25 cellular contexts compared by ENCODE assay signal in the genomic region with DNA sequence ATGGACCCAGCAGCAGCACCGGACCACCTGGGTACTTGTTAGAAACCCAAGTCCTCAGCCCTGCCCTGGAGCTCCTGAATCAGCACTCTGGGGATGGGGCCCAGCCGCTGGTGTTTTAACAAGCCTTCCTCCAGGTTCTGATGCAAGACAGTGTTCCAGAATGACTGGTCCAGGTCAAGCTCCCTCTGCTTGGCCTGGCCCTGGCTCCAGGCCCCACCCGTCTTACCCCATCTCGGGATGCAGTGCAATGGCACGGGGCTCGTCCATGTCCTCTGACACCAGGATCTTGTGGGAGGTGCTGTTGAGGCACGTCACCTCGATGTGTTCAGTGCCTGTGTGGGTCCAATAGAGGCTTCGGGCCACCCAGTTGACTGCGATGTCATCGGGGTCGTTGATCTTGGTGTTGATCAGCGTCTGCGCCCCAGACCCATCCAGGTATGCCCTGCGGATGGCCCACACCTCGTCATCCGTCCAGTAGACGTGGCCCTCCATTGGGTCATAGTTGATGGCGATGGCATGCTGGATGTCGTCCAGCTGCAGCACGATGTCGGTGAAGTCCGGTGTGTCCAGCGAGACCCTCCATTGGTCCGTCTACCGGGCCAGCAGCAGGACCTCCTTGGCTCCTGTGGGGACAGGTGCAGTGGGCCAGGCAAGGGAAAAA.
DNase-seq lines count a peak whose midpoint lies in the region; ATAC-seq, FAIRE-seq and TF ChIP-seq lines count a peak whose summit lies in the region.
"Had no signal": no experiment of that assay in that cellular context is flagged by ENCODE, and none has a peak within 500 bp of the region (broad histone marks: within the 10 kb centered on the region; RNA-seq: fewer than 3 reads in every experiment).

No MANE protein-coding gene starts in this region.

- POLR2A ChIA-PET in activated naive CD8-positive, alpha-beta T cell treated with anti-CD3 and anti-CD28 coated beads, Interleukin-2, amount 10 ng/mL, durations not matched to agents 7 days and 5 days (lab: Charles Lee): no interaction called here
- POLR2A ChIA-PET in PC-9 (lab: Charles Lee; ENCODE audit: unreplicated experiment): no interaction called here

- no peaks in the 10 kb centered on the region for H3K36me3 Mint-ChIP-seq in activated naive CD8-positive, alpha-beta T cell treated with anti-CD3 and anti-CD28 coated beads, Interleukin-2, amount 10 ng/mL, durations not matched to agents 7 days and 5 days
- peaks cover 8% of the 10 kb centered on the region for H3K36me3 Mint-ChIP-seq in activated naive CD8-positive, alpha-beta T cell treated with anti-CD3 and anti-CD28 coated beads, Interleukin-2, amount 50 U/mL, for 24 hours (ENCODE audit: low read depth)
- peaks cover 5% of the 10 kb centered on the region for H3K36me3 Mint-ChIP-seq in chondrocyte (ENCODE audit: low read depth)

- H3K36me3 ChIP-seq in osteoblast (ENCODE audit: insufficient read depth, low read length) (peaks cover 3% of the 10 kb centered on the region), PC-9 (ENCODE audit: low read depth) (no peaks in the 10 kb centered on the region)

- no peak overlapping the region for H3K27ac ChIP-seq in osteoblast (ENCODE audit: low read depth, low read length)
- H3K27ac ChIP-seq in PC-9: no peak overlapping the region

- intact Hi-C loops in PC-9 (cut with micrococcal nuclease; ENCODE audit: unreplicated experiment): loop anchor here (10.0 kb wide), 1 partner anchor 125 kb away; no protein-coding TSS in a partner anchor

- peak; percentile 23 for DNase-seq in activated naive CD8-positive, alpha-beta T cell treated with anti-CD3 and anti-CD28 coated beads, Interleukin-2, amount 10 ng/mL, durations not matched to agents 7 days and 5 days
- DNase-seq in activated naive CD8-positive, alpha-beta T cell treated with anti-CD3 and anti-CD28 coated beads, Interleukin-2, amount 50 U/mL, for 24 hours: no peak
- DNase-seq in chondrocyte (ENCODE audit: low spot score) (peak; percentile 82), osteoblast (ENCODE audit: insufficient read length, low spot score, missing footprints) (peak; percentile 38), urothelium cell line (ENCODE audit: low spot score) (no peak), PC-9 (no peak)
- DNase-seq: BE2C; Caco-2; DMS 273 treated with DMSO at 0.1 percent for 48 hours; DMS79 treated with DMSO at 0.1 percent for 48 hours; HCEC 1CT; MV-4-11; NCI-H1105 treated with DMSO at 0.1 percent for 48 hours; NCI-H2029 treated with DMSO at 0.1 percent for 48 hours; NCI-H226; NCI-H510A treated with DMSO at 0.1 percent for 48 hours; NCI-H774; NK-92 treated with Interleukin-12 subunit alpha and Interleukin-12 subunit beta, amount 100 ng/mL, for 24 hours had no signal

- CTCF ChIA-PET in PC-9 (lab: Charles Lee): no interaction called here

- H3K9me3 ChIP-seq in osteoblast (ENCODE audit: low read depth, low read length) (no peaks in the 10 kb centered on the region), PC-9 (ENCODE audit: insufficient read depth, low read depth) (no peaks in the 10 kb centered on the region)
- H3K9me3 ChIP-seq: BE2C, Caco-2 had no signal

- H3K9me2 ChIP-seq in PC-9 (ENCODE audit: insufficient read depth): no peaks in the 10 kb centered on the region

- no peak for TF ChIP-seq CTCF in chondrocyte (IDR thresholded peaks at IDR 0.05)
- TF ChIP-seq CTCF in osteoblast (IDR thresholded peaks at IDR 0.05; ENCODE audit: extremely low read depth, low read depth, low read length): no peak
- TF ChIP-seq CTCF in PC-9 (conservative IDR thresholded peaks at IDR 0.05): no peak

- no peaks in the 10 kb centered on the region for H3K4me1 ChIP-seq in osteoblast (ENCODE audit: insufficient read depth, low read length)
- no peaks in the 10 kb centered on the region for H3K4me1 ChIP-seq in PC-9 (replicated peaks; ENCODE audit: insufficient read depth)
- H3K4me1 ChIP-seq: BE2C, Caco-2 had no signal

- no peak overlapping the region for H3K27ac Mint-ChIP-seq in activated naive CD8-positive, alpha-beta T cell treated with anti-CD3 and anti-CD28 coated beads, Interleukin-2, amount 10 ng/mL, durations not matched to agents 7 days and 5 days
- H3K27ac Mint-ChIP-seq in activated naive CD8-positive, alpha-beta T cell treated with anti-CD3 and anti-CD28 coated beads, Interleukin-2, amount 50 U/mL, for 24 hours: no peak overlapping the region
- no peak overlapping the region for H3K27ac Mint-ChIP-seq in chondrocyte (ENCODE audit: unreplicated experiment)
- H3K27ac Mint-ChIP-seq: CD4-positive, alpha-beta T cell; GM23338; IgD-negative memory B cell had no signal

- H3K27me3 ChIP-seq in osteoblast (ENCODE audit: insufficient read depth, low read length): no peaks in the 10 kb centered on the region
- no peaks in the 10 kb centered on the region for H3K27me3 ChIP-seq in PC-9 (ENCODE audit: insufficient read depth, low read depth)
- H3K27me3 ChIP-seq: BE2C had no signal

- H3K79me2 ChIP-seq in osteoblast (ENCODE audit: insufficient read depth, low read length) (peaks cover 2% of the 10 kb centered on the region), PC-9 (ENCODE audit: low read depth) (no peaks in the 10 kb centered on the region)

- no peaks in the 10 kb centered on the region for H3K4me1 Mint-ChIP-seq in activated naive CD8-positive, alpha-beta T cell treated with anti-CD3 and anti-CD28 coated beads, Interleukin-2, amount 10 ng/mL, durations not matched to agents 7 days and 5 days
- H3K4me1 Mint-ChIP-seq in activated naive CD8-positive, alpha-beta T cell treated with anti-CD3 and anti-CD28 coated beads, Interleukin-2, amount 50 U/mL, for 24 hours: no peaks in the 10 kb centered on the region
- no peaks in the 10 kb centered on the region for H3K4me1 Mint-ChIP-seq in chondrocyte (ENCODE audit: low read depth)

- H2AFZ ChIP-seq in osteoblast (ENCODE audit: low read length) (no peak overlapping the region), PC-9 (no peak overlapping the region)
- H2AFZ ChIP-seq: GM23338 had no signal

- no peak overlapping the region for H3K4me3 Mint-ChIP-seq in activated naive CD8-positive, alpha-beta T cell treated with anti-CD3 and anti-CD28 coated beads, Interleukin-2, amount 10 ng/mL, durations not matched to agents 7 days and 5 days
- H3K4me3 Mint-ChIP-seq in activated naive CD8-positive, alpha-beta T cell treated with anti-CD3 and anti-CD28 coated beads, Interleukin-2, amount 50 U/mL, for 24 hours: no peak overlapping the region
- H3K4me3 Mint-ChIP-seq in chondrocyte (ENCODE audit: unreplicated experiment): no peak overlapping the region
- H3K4me3 Mint-ChIP-seq: CD4-positive, alpha-beta T cell; GM23338; IgD-negative memory B cell had no signal

- H4K20me1 ChIP-seq in osteoblast (ENCODE audit: insufficient read depth, low read length) (peaks cover 16% of the 10 kb centered on the region), PC-9 (ENCODE audit: insufficient read depth) (peaks cover 15% of the 10 kb centered on the region; the same call in 1 of the 2 replicates)

- FAIRE-seq in urothelium cell line (lab: Jason Lieb, UNC): peak; percentile 96
- FAIRE-seq: GM12878, HTR-8/SVneo had no signal

- no peaks in the 10 kb centered on the region for H3F3A ChIP-seq in PC-9 (ENCODE audit: insufficient read depth, low read depth)

- H3K4me2 ChIP-seq in osteoblast (ENCODE audit: insufficient read depth, low read length) (no peak overlapping the region), PC-9 (no peak overlapping the region)
- H3K4me2 ChIP-seq: GM23338 had no signal

- ATAC-seq in activated naive CD8-positive, alpha-beta T cell treated with anti-CD3 and anti-CD28 coated beads, Interleukin-2, amount 10 ng/mL, durations not matched to agents 7 days and 5 days (ENCODE audit: low read depth): no peak
- no peak for ATAC-seq in activated naive CD8-positive, alpha-beta T cell treated with anti-CD3 and anti-CD28 coated beads, Interleukin-2, amount 50 U/mL, for 24 hours
- ATAC-seq in HG02759 (IDR thresholded peaks at IDR 0.05; ENCODE audit: unreplicated experiment): no peak
- ATAC-seq: GM12878, GM23338, Panc1 had no signal

- H3K4me3 ChIP-seq in osteoblast (ENCODE audit: insufficient read depth, low read length): no peak overlapping the region
- no peak overlapping the region for H3K4me3 ChIP-seq in PC-9
- H3K4me3 ChIP-seq: GM12878, GM23338 had no signal

- BruUV-seq in PC-9 (replicated peaks; lab: Mats Ljungman, UMichigan): no TSS peak

- H3K27me3 Mint-ChIP-seq in activated naive CD8-positive, alpha-beta T cell treated with anti-CD3 and anti-CD28 coated beads, Interleukin-2, amount 10 ng/mL, durations not matched to agents 7 days and 5 days: no peaks in the 10 kb centered on the region
- H3K27me3 Mint-ChIP-seq in activated naive CD8-positive, alpha-beta T cell treated with anti-CD3 and anti-CD28 coated beads, Interleukin-2, amount 50 U/mL, for 24 hours: no peaks in the 10 kb centered on the region
- no peaks in the 10 kb centered on the region for H3K27me3 Mint-ChIP-seq in chondrocyte (ENCODE audit: low read depth)
- H3K27me3 Mint-ChIP-seq: CD4-positive, alpha-beta T cell; IgD-negative memory B cell had no signal

- H3K9me3 Mint-ChIP-seq in activated naive CD8-positive, alpha-beta T cell treated with anti-CD3 and anti-CD28 coated beads, Interleukin-2, amount 10 ng/mL, durations not matched to agents 7 days and 5 days: no peaks in the 10 kb centered on the region
- H3K9me3 Mint-ChIP-seq in activated naive CD8-positive, alpha-beta T cell treated with anti-CD3 and anti-CD28 coated beads, Interleukin-2, amount 50 U/mL, for 24 hours: no peaks in the 10 kb centered on the region
- H3K9me3 Mint-ChIP-seq in chondrocyte (ENCODE audit: low read depth): no peaks in the 10 kb centered on the region
- H3K9me3 Mint-ChIP-seq: CD4-positive, alpha-beta T cell; GM23338; IgD-negative memory B cell had no signal

Comparison
In these comparisons a context has a peak if more than half of its experiments do, and no peak if none do; other contexts are left out.
1. DNase-seq: peak in activated naive CD8-positive, alpha-beta T cell treated with anti-CD3 and anti-CD28 coated beads, Interleukin-2, amount 10 ng/mL, durations not matched to agents 7 days and 5 days (single experiment), chondrocyte (single experiment) and osteoblast (single experiment); none in activated naive CD8-positive, alpha-beta T cell treated with anti-CD3 and anti-CD28 coated beads, Interleukin-2, amount 50 U/mL, for 24 hours (single experiment), urothelium cell line (single experiment) and PC-9 (0 of 2).